In the genomic region with DNA sequence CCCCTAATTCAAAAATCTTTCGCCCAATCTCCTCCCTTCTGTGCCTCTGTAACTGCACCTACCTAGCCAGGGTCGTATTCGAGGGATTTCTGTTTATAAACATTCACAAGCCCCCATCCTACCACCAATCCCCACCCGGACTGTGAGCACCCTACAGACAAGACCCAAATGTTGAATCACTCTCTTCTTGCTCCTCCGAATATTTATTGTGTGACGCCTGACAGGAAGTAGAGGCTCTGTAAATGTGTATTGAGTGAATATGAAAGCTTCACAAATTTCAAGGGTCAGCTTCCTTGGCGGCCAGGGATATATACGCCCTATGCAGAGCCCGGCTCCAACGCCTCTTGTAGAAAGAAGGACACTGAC, we compare ENCODE assay signal across 8 cellular contexts. TPM values are rescaled to one million over a fixed set of nuclear protein-coding genes. Genes with fewer than 3 reads are reported as not detected.
DNase-seq lines count a peak whose midpoint lies in the region; ATAC-seq and TF ChIP-seq lines count a peak whose summit lies in the region.

No MANE protein-coding gene starts in this region.

- H3K27ac ChIP-seq in MM.1S (ENCODE audit: low read length) (peak overlapping the region; percentile 91; the same call in 1 of the 2 replicates), ovary (peak overlapping the region in 1 of 2 donors; percentile 93)

- H3K4me3 ChIP-seq in MM.1S (ENCODE audit: low read length) (peak overlapping the region; percentile 94), endocrine pancreas (ENCODE audit: control insufficient read depth, insufficient read depth, low read length) (peak overlapping the region; percentile 22), ovary (peak overlapping the region; percentile 69)

- DNase-seq in NOMO-1 treated with DMSO at 0.1 percent for 48 hours (lab: John Stamatoyannopoulos, UW; ENCODE audit: unreplicated experiment) (peak; percentile 60), NOMO-1 (lab: John Stamatoyannopoulos, UW; ENCODE audit: unreplicated experiment in 2 of 2) (no peak), MM.1S (peak; percentile 10), ovary (no peak), DMS 273 treated with DMSO at 0.1 percent for 48 hours (lab: John Stamatoyannopoulos, UW) (no peak), putamen (ENCODE audit: low spot score) (no peak)

- H3K9me3 ChIP-seq in MM.1S (replicated peaks; ENCODE audit: insufficient read depth, low read length) = no peaks in the 10 kb centered on the region
- no peaks in the 10 kb centered on the region for H3K9me3 ChIP-seq in endocrine pancreas (ENCODE audit: control insufficient read depth, low read length)
- no peaks in the 10 kb centered on the region for H3K9me3 ChIP-seq in ovary

- intact Hi-C loops in ovary (cut with DNase I) = no loop called here

- WGBS in ovary, 3 donors = 15 to 20% (median 18%) methylated on average over 10 of the region's 10 CpGs

- H3K36me3 ChIP-seq in MM.1S (replicated peaks; ENCODE audit: insufficient read depth, low read length) (no peaks in the 10 kb centered on the region), endocrine pancreas (ENCODE audit: control insufficient read depth, insufficient read depth, low read length) (no peaks in the 10 kb centered on the region), ovary (no peaks in the 10 kb centered on the region)

- TF ChIP-seq CTCF in MM.1S (IDR thresholded peaks at IDR 0.05; ENCODE audit: low read length) (no peak), ovary (IDR thresholded peaks at IDR 0.05) (no peak)

- H3K4me1 ChIP-seq in MM.1S (ENCODE audit: low read length) (peaks cover 8% of the 10 kb centered on the region), endocrine pancreas (ENCODE audit: control insufficient read depth, insufficient read depth, low read length) (no peaks in the 10 kb centered on the region), ovary (ENCODE audit: insufficient read depth) (no peaks in the 10 kb centered on the region)

- peaks cover 56% of the 10 kb centered on the region for H3K79me2 ChIP-seq in MM.1S (ENCODE audit: low read length)

- peak overlapping the region; percentile 66 for H2AFZ ChIP-seq in MM.1S (ENCODE audit: low read length)

- H3K9ac ChIP-seq in MM.1S (ENCODE audit: low read length) = peak overlapping the region; percentile 96
- H3K9ac ChIP-seq in endocrine pancreas (ENCODE audit: control insufficient read depth, insufficient read depth, low read length) = peak overlapping the region; percentile 54

- peaks cover 23% of the 10 kb centered on the region for H3F3A ChIP-seq in MM.1S (ENCODE audit: insufficient read depth, low read length)

- no peaks in the 10 kb centered on the region for H3K9me2 ChIP-seq in MM.1S (replicated peaks; ENCODE audit: insufficient read depth, low read length)

- H3K27me3 ChIP-seq in MM.1S (replicated peaks; ENCODE audit: insufficient read depth, low read length) (no peaks in the 10 kb centered on the region), endocrine pancreas (ENCODE audit: control insufficient read depth, insufficient read depth, low read length) (no peaks in the 10 kb centered on the region), ovary (no peaks in the 10 kb centered on the region)

- H4K20me1 ChIP-seq in MM.1S (ENCODE audit: insufficient read depth, low read length) = peaks cover 11% of the 10 kb centered on the region; the same call in 1 of the 2 replicates

- ATAC-seq in HG03354 (IDR thresholded peaks at IDR 0.05; ENCODE audit: poor library complexity, severe bottlenecking, unreplicated experiment) = no peak

- TF ChIP-seq EP300 in ovary (IDR thresholded peaks at IDR 0.05) = no peak

- H3K4me2 ChIP-seq in MM.1S (ENCODE audit: low read depth, low read length) = peak overlapping the region; percentile 96

- TF ChIP-seq POLR2A in ovary (IDR thresholded peaks at IDR 0.05) = no peak

RNA-seq across cellular contexts. Expression of a gene that starts 1.6 kb away (rescaled TPM):
- total RNA-seq in ovary = 10 to 100 TPM in 3 of 7 donors, 1 to 10 TPM in 4; 3.3 to 15.4 (median 9.9) TPM
- polyA plus RNA-seq in ovary = 10 to 100 TPM; 11.7 to 14.4 TPM

Comparison
In these comparisons a context has a peak if more than half of its experiments do, and no peak if none do; other contexts are left out.
1. DNase-seq: peak in NOMO-1 treated with DMSO at 0.1 percent for 48 hours (single experiment) and MM.1S (single experiment); none in NOMO-1 (0 of 2), ovary (0 of 5), DMS 273 treated with DMSO at 0.1 percent for 48 hours (single experiment) and putamen (single experiment).
2. H3K4me3 ChIP-seq: peak in every context shown above with its lines; median percentile 94 in MM.1S; 69 in ovary; 22 in endocrine pancreas.